Comparison of ENCODE assay signal across 1 cellular context in the genomic region with DNA sequence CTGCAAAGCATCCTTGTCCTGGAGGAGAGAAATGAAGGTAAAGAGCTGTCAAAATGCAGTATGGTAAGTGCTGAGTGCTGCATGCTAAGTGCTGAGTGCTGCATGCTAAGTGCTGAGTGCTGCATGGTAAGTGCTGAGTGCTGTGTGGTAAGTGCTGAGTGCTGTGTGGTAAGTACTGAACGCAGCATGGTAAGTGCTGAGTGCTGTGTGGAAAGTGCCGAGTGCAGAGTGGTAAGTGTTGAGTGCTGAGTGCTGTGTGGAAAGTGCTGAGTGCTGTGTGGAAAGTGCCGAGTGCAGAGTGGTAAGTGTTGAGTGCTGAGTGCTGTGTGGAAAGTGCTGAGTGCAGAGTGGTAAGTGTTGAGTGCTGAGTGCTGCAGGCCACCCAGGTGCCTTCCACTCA.
TF ChIP-seq lines count a peak whose summit lies in the region.

No MANE protein-coding gene starts in this region.

TF ChIP-seq in HepG2, 621 proteins besides CTCF, POLR2A, EP300 and RAD21:
- TF ChIP-seq ZSCAN21 (CRISPR knock-in tag; IDR thresholded peaks at IDR 0.05; ENCODE audit: borderline replicate concordance): peak; percentile 100
